Comparison of ENCODE assay signal across 23 cellular contexts in genomic region chrX:154661200-154661599, GRCh38. TPM values are rescaled to one million over a fixed set of nuclear protein-coding genes. Genes with fewer than 3 reads are reported as not detected.
"Had no signal": no experiment of that assay in that cellular context is flagged by ENCODE, and none has a peak within 500 bp of the region (broad histone marks: within the 10 kb centered on the region; RNA-seq: fewer than 3 reads in every experiment).

No MANE protein-coding gene starts in this region.

- ATAC-seq: activated CD8-positive, alpha-beta T cell treated with anti-CD3 and anti-CD28 coated beads for 36 hours; left cardiac atrium; natural killer cell treated with Interleukin-12 subunit alpha and Interleukin-12 subunit beta and Interleukin-15 and Interleukin-18, amount 100 ng/mL, for 72 hours; right lobe of liver had no signal

- H3K27ac Mint-ChIP-seq: activated CD8-positive, alpha-beta T cell treated with anti-CD3 and anti-CD28 coated beads for 36 hours; activated naive CD4-positive, alpha-beta T cell treated with anti-CD3 and anti-CD28 coated beads, Interleukin-2, amount 50 U/mL, for 24 hours; activated T-cell treated with anti-CD3 and anti-CD28 coated beads, Interleukin-2, amount 50 U/mL, for 24 hours; natural killer cell treated with Interleukin-12 subunit alpha and Interleukin-12 subunit beta and Interleukin-15 and Interleukin-18, amount 100 ng/mL, for 72 hours; type B pancreatic cell had no signal

- H3K36me3 Mint-ChIP-seq: activated naive CD4-positive, alpha-beta T cell treated with anti-CD3 and anti-CD28 coated beads, Interleukin-2, amount 50 U/mL, for 24 hours; natural killer cell treated with Interleukin-12 subunit alpha and Interleukin-12 subunit beta and Interleukin-15 and Interleukin-18, amount 100 ng/mL, for 72 hours; type B pancreatic cell had no signal

- H3K9me3 Mint-ChIP-seq: activated CD8-positive, alpha-beta T cell treated with anti-CD3 and anti-CD28 coated beads for 36 hours; activated naive CD4-positive, alpha-beta T cell treated with anti-CD3 and anti-CD28 coated beads, Interleukin-2, amount 50 U/mL, for 24 hours; activated T-cell treated with anti-CD3 and anti-CD28 coated beads, Interleukin-2, amount 50 U/mL, for 24 hours; central memory CD8-positive, alpha-beta T cell; natural killer cell treated with Interleukin-12 subunit alpha and Interleukin-12 subunit beta and Interleukin-15 and Interleukin-18, amount 100 ng/mL, for 72 hours had no signal

- H3K4me1 Mint-ChIP-seq: activated naive CD4-positive, alpha-beta T cell treated with anti-CD3 and anti-CD28 coated beads, Interleukin-2, amount 50 U/mL, for 24 hours; central memory CD8-positive, alpha-beta T cell had no signal

- H3K27me3 Mint-ChIP-seq: activated CD8-positive, alpha-beta T cell treated with anti-CD3 and anti-CD28 coated beads for 36 hours; activated naive CD4-positive, alpha-beta T cell treated with anti-CD3 and anti-CD28 coated beads, Interleukin-2, amount 50 U/mL, for 24 hours; central memory CD8-positive, alpha-beta T cell; type B pancreatic cell had no signal

- H3K4me3 ChIP-seq: ascending aorta, colonic mucosa, right lobe of liver, testis had no signal

- H3K4me3 Mint-ChIP-seq: activated CD8-positive, alpha-beta T cell treated with anti-CD3 and anti-CD28 coated beads for 36 hours; activated T-cell treated with anti-CD3 and anti-CD28 coated beads, Interleukin-2, amount 50 U/mL, for 24 hours; central memory CD8-positive, alpha-beta T cell; natural killer cell treated with Interleukin-12 subunit alpha and Interleukin-12 subunit beta and Interleukin-15 and Interleukin-18, amount 100 ng/mL, for 72 hours; type B pancreatic cell had no signal

- DNase-seq: activated CD4-positive, alpha-beta T cell treated with anti-CD3 and anti-CD28 coated beads for 48 hours; activated CD4-positive, CD25-positive, alpha-beta regulatory T cell; activated CD8-positive, alpha-beta T cell treated with anti-CD3 and anti-CD28 coated beads for 36 hours; activated effector memory CD4-positive, alpha-beta T cell treated with Interleukin-2 at 50 U/mL for 16 hours; activated T-cell treated with anti-CD3 and anti-CD28 coated beads, Interleukin-2, amount 50 U/mL, for 24 hours; colonic mucosa; erythroblast; foreskin melanocyte; glutamatergic neuron; hippocampal formation; left cardiac atrium; right lobe of liver; small intestine; stimulated activated CD4-positive, alpha-beta T cell treated with anti-CD3 and anti-CD28 coated beads, Interleukin-15, amount 100 ng/mL, for 24 hours; stimulated activated CD4-positive, alpha-beta T cell treated with anti-CD3 and anti-CD28 coated beads, Interleukin-2, amount 100 ng/mL, for 48 hours; testis had no signal

RNA-seq across cellular contexts. Expression of gene CTAG2, which starts 7.8 kb away (rescaled TPM):
- total RNA-seq: activated CD8-positive, alpha-beta T cell treated with anti-CD3 and anti-CD28 coated beads for 36 hours; ascending aorta; colonic mucosa; left cardiac atrium; lower leg skin; mesenteric fat pad; natural killer cell treated with Interleukin-12 subunit alpha and Interleukin-12 subunit beta and Interleukin-15 and Interleukin-18, amount 100 ng/mL, for 72 hours; right lobe of liver had no signal

RNA-seq across cellular contexts. Expression of gene CTAG1B, which starts 42.1 kb away (rescaled TPM):
- total RNA-seq: activated CD8-positive, alpha-beta T cell treated with anti-CD3 and anti-CD28 coated beads for 36 hours; ascending aorta; colonic mucosa; left cardiac atrium; lower leg skin; mesenteric fat pad; natural killer cell treated with Interleukin-12 subunit alpha and Interleukin-12 subunit beta and Interleukin-15 and Interleukin-18, amount 100 ng/mL, for 72 hours; right lobe of liver had no signal
